ENCODE assay signal across 8 cellular contexts in the genomic region with DNA sequence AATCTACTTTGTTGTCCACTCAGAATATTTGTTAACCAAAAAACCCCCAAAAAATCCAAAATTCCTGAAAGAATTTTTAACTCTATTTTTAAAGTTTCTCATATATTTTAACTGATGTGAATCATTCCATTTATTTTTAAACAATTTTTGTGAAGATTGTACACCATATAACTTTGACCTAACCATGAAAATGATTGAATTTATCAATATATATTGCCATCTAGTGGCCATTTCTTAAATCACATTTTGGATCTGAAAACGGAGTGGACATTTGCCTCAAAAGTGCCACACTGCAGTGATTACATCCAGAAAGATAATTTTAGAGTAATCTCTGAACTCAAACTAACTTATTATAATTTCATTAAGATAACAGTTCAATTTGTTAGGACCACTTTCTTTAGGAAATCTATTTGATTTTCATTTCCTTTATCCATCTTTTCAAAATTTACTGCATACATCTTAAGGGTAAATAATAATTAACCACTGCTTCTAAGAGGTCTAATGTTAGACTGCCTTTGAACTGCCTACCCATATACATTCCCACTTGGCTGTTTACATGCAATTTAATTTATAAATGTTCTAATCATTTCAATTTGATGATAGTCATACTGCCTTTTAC.
DNase-seq lines count a peak whose midpoint lies in the region; ATAC-seq and TF ChIP-seq lines count a peak whose summit lies in the region.

No MANE protein-coding gene starts in this region.

- peak; percentile 27; the same call in 1 of the 2 replicates for TF ChIP-seq CTCF in BE2C (IDR thresholded peaks at IDR 0.05; ENCODE audit: low read depth, low read length)
- peak; percentile 22 to 63 (median 44) for TF ChIP-seq CTCF in thyroid gland (IDR thresholded peaks at IDR 0.05)

- H3K27ac ChIP-seq in thyroid gland: no peak overlapping the region

- TF ChIP-seq POLR2A in thyroid gland (IDR thresholded peaks at IDR 0.05): no peak

- no peaks in the 10 kb centered on the region for H3K4me1 ChIP-seq in BE2C
- H3K4me1 ChIP-seq in thyroid gland: no peaks in the 10 kb centered on the region

- H3K4me3 ChIP-seq in BE2C (ENCODE audit: low read depth, low read length) (no peak overlapping the region), thyroid gland (replicated peaks in 1 of 3) (no peak overlapping the region)
- no peak overlapping the region for H3K4me3 ChIP-seq in Jurkat, Clone E6-1 (ENCODE audit: low read length)

- in situ Hi-C loops in SK-MEL-5 (cut with HindIII; ENCODE audit: low pct_unique_long_range_greater_than_20kb, low sequenced_read_pairs): no loop called here

- ATAC-seq in GM19035 (IDR thresholded peaks at IDR 0.05; ENCODE audit: unreplicated experiment): peak; percentile 63
- ATAC-seq in HG02588 (IDR thresholded peaks at IDR 0.05; ENCODE audit: unreplicated experiment): no peak

- H3K9me3 ChIP-seq in BE2C: no peaks in the 10 kb centered on the region
- no peaks in the 10 kb centered on the region for H3K9me3 ChIP-seq in thyroid gland

- intact Hi-C loops in thyroid gland (cut with DNase I): no loop called here

- DNase-seq in BE2C (no peak), SK-MEL-5 (ENCODE audit: low read depth, low spot score) (peak; percentile 49), foreskin melanocyte (peak; percentile 24), thyroid gland (no peak), NCI-H2107 treated with DMSO at 0.1 percent for 48 hours (lab: John Stamatoyannopoulos, UW; ENCODE audit: unreplicated experiment) (no peak)
- peak; percentile 18 for DNase-seq in Jurkat, Clone E6-1 (ENCODE audit: low read depth, low spot score)

- 0 to 5% methylated on average over 1 of the region's 1 CpG for WGBS in thyroid gland, 2 donors

- H3K27me3 ChIP-seq in BE2C (no peaks in the 10 kb centered on the region), thyroid gland (no peaks in the 10 kb centered on the region)

- no peaks in the 10 kb centered on the region for H3K36me3 ChIP-seq in BE2C
- no peaks in the 10 kb centered on the region for H3K36me3 ChIP-seq in thyroid gland

Comparison
In these comparisons a context has a peak if more than half of its experiments do, and no peak if none do; other contexts are left out.
1. DNase-seq: peak in Jurkat, Clone E6-1 (single experiment), SK-MEL-5 (single experiment) and foreskin melanocyte (single experiment); none in BE2C (single experiment), thyroid gland (0 of 2) and NCI-H2107 treated with DMSO at 0.1 percent for 48 hours (single experiment).